ENCODE assay signal across 24 cellular contexts in the genomic region with DNA sequence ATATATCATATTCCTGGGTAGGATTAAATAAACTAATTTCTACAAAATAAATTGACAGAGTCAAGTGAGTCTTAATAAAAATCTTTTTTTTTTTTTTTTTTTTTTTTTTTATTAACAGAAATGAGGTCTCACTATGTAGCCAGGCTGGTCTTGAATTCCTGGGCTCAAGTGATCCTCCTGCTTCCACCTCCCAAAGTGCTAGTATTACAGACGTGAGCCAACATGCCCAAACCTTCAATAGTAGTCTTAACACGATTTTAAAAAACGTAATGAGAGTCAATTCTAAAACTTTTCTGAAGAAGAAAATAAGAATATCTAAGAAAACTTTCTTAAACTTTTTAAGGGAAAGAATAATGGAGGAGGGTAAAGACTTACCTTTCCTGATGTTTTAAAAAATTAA.
DNase-seq lines count a peak whose midpoint lies in the region; ATAC-seq, FAIRE-seq and TF ChIP-seq lines count a peak whose summit lies in the region.
"Had no signal": no experiment of that assay in that cellular context is flagged by ENCODE, and none has a peak within 500 bp of the region (broad histone marks: within the 10 kb centered on the region; RNA-seq: fewer than 3 reads in every experiment).

No MANE protein-coding gene starts in this region.

- no peaks in the 10 kb centered on the region for H3K27me3 ChIP-seq in RWPE2 (ENCODE audit: insufficient read depth, poor library complexity, severe bottlenecking)
- H3K27me3 ChIP-seq: BE2C had no signal

- H3K4me3 ChIP-seq in RWPE2 (ENCODE audit: severe bottlenecking) (no peak overlapping the region), epithelial cell of esophagus (ENCODE audit: low read length) (no peak overlapping the region)
- H3K4me3 ChIP-seq: GM12878 had no signal

- DNase-seq in RWPE2 (ENCODE audit: low spot score) = peak; percentile 66
- DNase-seq in epithelial cell of esophagus (ENCODE audit: low read depth) = peak; percentile 88
- no peak for DNase-seq in KG1 (lab: John Stamatoyannopoulos, UW)
- no peak for DNase-seq in GM13976 (ENCODE audit: low spot score)
- DNase-seq: 8988T; ACHN; BE2C; C1 segment of cervical spinal cord; CD4-positive, CD25-positive, alpha-beta regulatory T cell; CD8-positive, alpha-beta memory T cell; COR-L47; DMS 273 treated with DMSO at 0.1 percent for 48 hours; DMS53; DND-41; EL; GOT3; H7; HFFc6 had no signal

- H3K36me3 ChIP-seq in RWPE2 (ENCODE audit: low read depth) = no peaks in the 10 kb centered on the region
- H3K36me3 ChIP-seq: BE2C had no signal

- FAIRE-seq in A204.1 (lab: Jason Lieb, UNC) (peak; percentile 64), islet of Langerhans (lab: Jason Lieb, UNC) (peak; percentile 5)
- FAIRE-seq: GM12878, GM18507 had no signal

- peak overlapping the region; percentile 32 for H3K27ac ChIP-seq in RWPE2 (ENCODE audit: poor library complexity, severe bottlenecking)

- in situ Hi-C loops in GM13976 (cut with MboI; ENCODE audit: low sequenced_read_pairs, unreplicated experiment) = no loop called here

- peaks cover 23% of the 10 kb centered on the region for H3K4me1 ChIP-seq in RWPE2 (ENCODE audit: insufficient read depth, poor library complexity, severe bottlenecking)
- H3K4me1 ChIP-seq: BE2C had no signal

- no peaks in the 10 kb centered on the region for H3K9me3 ChIP-seq in RWPE2 (ENCODE audit: severe bottlenecking)
- H3K9me3 ChIP-seq: BE2C had no signal

- peak; percentile 83 for ATAC-seq in RWPE2 (ENCODE audit: low read depth)
- ATAC-seq in HG02970 (IDR thresholded peaks at IDR 0.05; ENCODE audit: low FRiP score, unreplicated experiment) = no peak
- ATAC-seq: GM12878, HCT116 had no signal

- TF ChIP-seq CTCF in RWPE2 (IDR thresholded peaks at IDR 0.05; ENCODE audit: poor library complexity, severe bottlenecking) = no peak
- TF ChIP-seq CTCF in epithelial cell of esophagus (IDR thresholded peaks at IDR 0.05; ENCODE audit: insufficient read depth, low read depth, low read length, missing control alignments) = no peak
- no peak for TF ChIP-seq CTCF in GM13976 (IDR thresholded peaks at IDR 0.05; ENCODE audit: borderline replicate concordance, control extremely low read depth, extremely low read depth, insufficient read depth, missing control alignments)

Comparison
In these comparisons a context has a peak if more than half of its experiments do, and no peak if none do; other contexts are left out.
1. DNase-seq: peak in RWPE2 (single experiment) and epithelial cell of esophagus (single experiment); none in KG1 (single experiment) and GM13976 (single experiment).